In genomic region chr12:59036973-59037807, GRCh38 we compare ENCODE assay signal across 15 cellular contexts.
DNase-seq lines count a peak whose midpoint lies in the region; ATAC-seq and TF ChIP-seq lines count a peak whose summit lies in the region.
"Had no signal": no experiment of that assay in that cellular context is flagged by ENCODE, and none has a peak within 500 bp of the region (broad histone marks: within the 10 kb centered on the region; RNA-seq: fewer than 3 reads in every experiment).

No MANE protein-coding gene starts in this region.

- H4K12ac ChIP-seq in trophoblast cell (ENCODE audit: low read depth, low read length) = no peak overlapping the region

- H4K91ac ChIP-seq in trophoblast cell (ENCODE audit: low read depth, low read length) = no peak overlapping the region

- no peaks in the 10 kb centered on the region for H3K36me3 ChIP-seq in RWPE2 (ENCODE audit: low read depth)
- no peaks in the 10 kb centered on the region for H3K36me3 ChIP-seq in trophoblast cell (ENCODE audit: control insufficient read depth in 1 of 2, insufficient read depth in 2 of 2, low read length in 2 of 2)

- no peak overlapping the region for H2BK5ac ChIP-seq in trophoblast cell (ENCODE audit: low read depth, low read length, poor library complexity)

- H3K18ac ChIP-seq in trophoblast cell (ENCODE audit: low read length) = no peak overlapping the region

- H3K4me2 ChIP-seq in trophoblast cell (ENCODE audit: low read length) = no peak overlapping the region

- no peak overlapping the region for H3K23ac ChIP-seq in trophoblast cell (ENCODE audit: low read length)

- WGBS in trophoblast cell (ENCODE audit: extremely low coverage, insufficient coverage, insufficient read length) = no CpG with 5 or more reads among the region's 5 CpGs

- no peak overlapping the region for H2BK12ac ChIP-seq in trophoblast cell (ENCODE audit: low read length)

- ATAC-seq in RWPE2 (ENCODE audit: low read depth) = no peak
- ATAC-seq in foreskin keratinocyte = no peak
- ATAC-seq: activated naive CD8-positive, alpha-beta T cell treated with anti-CD3 and anti-CD28 coated beads, Interleukin-2, amount 50 U/mL, for 24 hours; K562 had no signal

- no peak overlapping the region for H4K8ac ChIP-seq in trophoblast cell (ENCODE audit: low read depth, low read length)

- no peak overlapping the region for H2AFZ ChIP-seq in trophoblast cell (ENCODE audit: insufficient read depth, low read length, poor library complexity)

- H3K4me3 ChIP-seq in RWPE2 (ENCODE audit: severe bottlenecking) = no peak overlapping the region
- no peak overlapping the region for H3K4me3 ChIP-seq in trophoblast cell (ENCODE audit: low read depth, low read length)
- H3K4me3 ChIP-seq: K562 had no signal

- no peaks in the 10 kb centered on the region for H3K79me2 ChIP-seq in trophoblast cell (ENCODE audit: control insufficient read depth, insufficient read depth, low read length, poor library complexity)

- no peaks in the 10 kb centered on the region for H3K9me3 ChIP-seq in RWPE2 (ENCODE audit: severe bottlenecking)
- H3K9me3 ChIP-seq in trophoblast cell (ENCODE audit: insufficient read depth, low read depth, low read length) = no peaks in the 10 kb centered on the region

- H3K4me1 ChIP-seq in RWPE2 (ENCODE audit: insufficient read depth, poor library complexity, severe bottlenecking) (peaks cover 33% of the 10 kb centered on the region), trophoblast cell (ENCODE audit: control insufficient read depth in 1 of 2, insufficient read depth in 2 of 2, low read length in 2 of 2) (peaks cover 0 to 2% of the 10 kb centered on the region in 2 experiments), foreskin keratinocyte (peaks cover 19% of the 10 kb centered on the region)

- no peak overlapping the region for H2BK120ac ChIP-seq in trophoblast cell (ENCODE audit: insufficient read depth, low read length, poor library complexity)

- no peak overlapping the region for H3K4ac ChIP-seq in trophoblast cell (ENCODE audit: low read depth, low read length)

- H3K27me3 ChIP-seq in RWPE2 (ENCODE audit: insufficient read depth, poor library complexity, severe bottlenecking) (no peaks in the 10 kb centered on the region), trophoblast cell (ENCODE audit: insufficient read depth, low read length) (no peaks in the 10 kb centered on the region), foreskin keratinocyte (no peaks in the 10 kb centered on the region)

- DNase-seq in GM03348 (ENCODE audit: low spot score) (peak; percentile 12), RWPE2 (ENCODE audit: low spot score) (no peak), fibroblast of gingiva (ENCODE audit: low read depth) (peak; percentile 43), trophoblast cell (no peak), cerebellar nuclear complex (lab: John Stamatoyannopoulos, UW) (no peak), T-helper 2 cell (no peak), foreskin keratinocyte (no peak), NCI-H146 treated with DMSO at 0.1 percent for 48 hours (lab: John Stamatoyannopoulos, UW; ENCODE audit: unreplicated experiment) (no peak)
- DNase-seq: activated naive CD8-positive, alpha-beta T cell treated with anti-CD3 and anti-CD28 coated beads, Interleukin-2, amount 50 U/mL, for 24 hours; NCI-H1694 treated with DMSO at 0.1 percent for 48 hours; NCI-H82; Right ventricle myocardium superior; stimulated activated CD4-positive, alpha-beta T cell treated with anti-CD3 and anti-CD28 coated beads, Interleukin-4, amount 100 ng/mL, for 24 hours; stimulated activated naive CD4-positive, alpha-beta T cell treated with Interleukin-2 at 50 U/mL for 16 hours had no signal

- TF ChIP-seq CTCF in RWPE2 (IDR thresholded peaks at IDR 0.05; ENCODE audit: poor library complexity, severe bottlenecking) = no peak
- no peak for TF ChIP-seq CTCF in foreskin keratinocyte (conservative IDR thresholded peaks at IDR 0.05)

- no peak overlapping the region for H3K9ac ChIP-seq in trophoblast cell (ENCODE audit: low read length)

- H3K27ac ChIP-seq in RWPE2 (ENCODE audit: poor library complexity, severe bottlenecking) (peak overlapping the region; percentile 45), trophoblast cell (ENCODE audit: low read depth, low read length) (peak overlapping the region; percentile 39), foreskin keratinocyte (no peak overlapping the region)

- H2AK5ac ChIP-seq in trophoblast cell (ENCODE audit: low read length) = no peak overlapping the region

- H3K14ac ChIP-seq in trophoblast cell (ENCODE audit: low read length) = no peak overlapping the region

- peaks cover 4% of the 10 kb centered on the region for H3K79me1 ChIP-seq in trophoblast cell (ENCODE audit: low read length)

Comparison
In these comparisons a context has a peak if more than half of its experiments do, and no peak if none do; other contexts are left out.
1. DNase-seq: peak in GM03348 (single experiment) and fibroblast of gingiva (single experiment); none in RWPE2 (single experiment), trophoblast cell (0 of 2), cerebellar nuclear complex (0 of 2), T-helper 2 cell (0 of 5), foreskin keratinocyte (0 of 2) and NCI-H146 treated with DMSO at 0.1 percent for 48 hours (single experiment).